ENCODE assay signal across 9 cellular contexts in the genomic region with DNA sequence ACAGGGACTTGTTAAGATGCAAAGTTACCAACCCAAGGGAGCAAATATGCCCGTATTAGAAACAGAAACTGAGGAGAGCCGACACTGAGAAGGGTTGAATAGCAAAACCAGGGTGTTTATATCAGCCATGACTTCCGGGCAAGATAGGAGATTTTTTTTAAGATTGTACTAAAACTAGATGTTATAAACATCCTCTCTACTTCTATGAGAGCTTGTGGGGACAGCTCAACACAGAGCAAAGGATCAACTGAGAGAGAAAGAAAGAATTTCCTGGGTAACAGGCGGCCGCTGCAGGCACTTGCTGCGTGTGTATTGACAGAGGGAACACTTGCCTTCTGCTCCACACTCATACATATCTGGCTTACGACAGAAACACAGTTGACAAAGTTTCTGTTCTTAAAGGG. TPM values are rescaled to one million over a fixed set of nuclear protein-coding genes. Genes with fewer than 3 reads are reported as not detected.
DNase-seq lines count a peak whose midpoint lies in the region; ATAC-seq and TF ChIP-seq lines count a peak whose summit lies in the region.
"Had no signal": no experiment of that assay in that cellular context is flagged by ENCODE, and none has a peak within 500 bp of the region (broad histone marks: within the 10 kb centered on the region; RNA-seq: fewer than 3 reads in every experiment).

No MANE protein-coding gene starts in this region.

- no peaks in the 10 kb centered on the region for H3K36me3 Mint-ChIP-seq in activated CD4-positive, alpha-beta memory T cell treated with anti-CD3 and anti-CD28 coated beads for 36 hours
- no peaks in the 10 kb centered on the region for H3K36me3 Mint-ChIP-seq in natural killer cell treated with Interleukin-12 subunit alpha and Interleukin-12 subunit beta and Interleukin-15 and Interleukin-18, amount 100 ng/mL, for 72 hours

- peak overlapping the region; percentile 86 for H3K27ac Mint-ChIP-seq in activated CD4-positive, alpha-beta memory T cell treated with anti-CD3 and anti-CD28 coated beads for 36 hours
- peak overlapping the region; percentile 33 to 34 for H3K27ac Mint-ChIP-seq in natural killer cell treated with Interleukin-12 subunit alpha and Interleukin-12 subunit beta and Interleukin-15 and Interleukin-18, amount 100 ng/mL, for 72 hours

- peaks cover 23% of the 10 kb centered on the region for H3K4me1 Mint-ChIP-seq in activated CD4-positive, alpha-beta memory T cell treated with anti-CD3 and anti-CD28 coated beads for 36 hours (ENCODE audit: low read depth)
- H3K4me1 Mint-ChIP-seq in natural killer cell treated with Interleukin-12 subunit alpha and Interleukin-12 subunit beta and Interleukin-15 and Interleukin-18, amount 100 ng/mL, for 72 hours (ENCODE audit: low read depth in 2 of 2): peaks cover 0 to 4% of the 10 kb centered on the region in 2 donors

- peak overlapping the region; percentile 69 for H3K4me3 Mint-ChIP-seq in activated CD4-positive, alpha-beta memory T cell treated with anti-CD3 and anti-CD28 coated beads for 36 hours
- H3K4me3 Mint-ChIP-seq in natural killer cell treated with Interleukin-12 subunit alpha and Interleukin-12 subunit beta and Interleukin-15 and Interleukin-18, amount 100 ng/mL, for 72 hours: peak overlapping the region; percentile 57

- H3K4me3 ChIP-seq in testis: no peak overlapping the region

- TF ChIP-seq POLR2A in testis (IDR thresholded peaks at IDR 0.05): no peak

- peaks cover 6% of the 10 kb centered on the region for H3K9me3 Mint-ChIP-seq in activated CD4-positive, alpha-beta memory T cell treated with anti-CD3 and anti-CD28 coated beads for 36 hours
- no peaks in the 10 kb centered on the region for H3K9me3 Mint-ChIP-seq in natural killer cell treated with Interleukin-12 subunit alpha and Interleukin-12 subunit beta and Interleukin-15 and Interleukin-18, amount 100 ng/mL, for 72 hours

- DNase-seq in activated CD4-positive, alpha-beta memory T cell treated with anti-CD3 and anti-CD28 coated beads for 36 hours: peak; percentile 17
- DNase-seq in natural killer cell treated with Interleukin-12 subunit alpha and Interleukin-12 subunit beta and Interleukin-15 and Interleukin-18, amount 100 ng/mL, for 72 hours (ENCODE audit: low spot score): no peak
- DNase-seq in CD1c-positive myeloid dendritic cell (ENCODE audit: extremely low spot score) (no peak), AML-193 (lab: John Stamatoyannopoulos, UW) (no peak), testis (no peak), NCI-H187 treated with DMSO at 0.1 percent for 48 hours (lab: John Stamatoyannopoulos, UW) (no peak)

- H3K27ac ChIP-seq in testis: no peak overlapping the region
- H3K27ac ChIP-seq: neutrophil had no signal

- no peak for TF ChIP-seq CTCF in testis (IDR thresholded peaks at IDR 0.05)

- H3K36me3 ChIP-seq in testis (ENCODE audit: low read depth, missing control alignments): no peaks in the 10 kb centered on the region
- H3K36me3 ChIP-seq: neutrophil had no signal

- H3K4me1 ChIP-seq in testis: no peaks in the 10 kb centered on the region

- no peaks in the 10 kb centered on the region for H3K9me3 ChIP-seq in testis
- H3K9me3 ChIP-seq: neutrophil had no signal

- ATAC-seq in GM18907 (IDR thresholded peaks at IDR 0.05; ENCODE audit: unreplicated experiment) (peak; percentile 60), HG02798 (IDR thresholded peaks at IDR 0.05; ENCODE audit: poor library complexity, unreplicated experiment) (peak; percentile 80)
- ATAC-seq in natural killer cell treated with Interleukin-12 subunit alpha and Interleukin-12 subunit beta and Interleukin-15 and Interleukin-18, amount 100 ng/mL, for 72 hours: peak in 1 of 2 donors; percentile 58

- CTCF ChIA-PET in activated CD4-positive, alpha-beta memory T cell treated with anti-CD3 and anti-CD28 coated beads for 36 hours (lab: Charles Lee): interaction anchor here (0.7 kb wide), 1 partner anchor 190 kb away, joined by 3 read pairs; no protein-coding TSS in a partner anchor

- intact Hi-C loops in activated CD4-positive, alpha-beta memory T cell treated with anti-CD3 and anti-CD28 coated beads for 36 hours (cut with micrococcal nuclease): loop anchor here (1.0 kb wide), 1 partner anchor 31 kb away; no protein-coding TSS in a partner anchor
- intact Hi-C loops in testis (cut with DNase I; ENCODE audit: low total_unique reads): no loop called here

- WGBS in testis, 2 donors: 82 to 84% methylated on average over 7 of the region's 7 CpGs

- POLR2A ChIA-PET in activated CD4-positive, alpha-beta memory T cell treated with anti-CD3 and anti-CD28 coated beads for 36 hours (lab: Charles Lee): interaction anchor here (1.5 kb wide), 1 partner anchor 48 kb away, joined by 3 read pairs; no protein-coding TSS in a partner anchor

- H3K27me3 ChIP-seq in testis: no peaks in the 10 kb centered on the region
- H3K27me3 ChIP-seq: neutrophil had no signal

- H3K27me3 Mint-ChIP-seq in activated CD4-positive, alpha-beta memory T cell treated with anti-CD3 and anti-CD28 coated beads for 36 hours: no peaks in the 10 kb centered on the region
- H3K27me3 Mint-ChIP-seq in natural killer cell treated with Interleukin-12 subunit alpha and Interleukin-12 subunit beta and Interleukin-15 and Interleukin-18, amount 100 ng/mL, for 72 hours: peaks cover 13 to 16% of the 10 kb centered on the region in 2 donors

RNA-seq across cellular contexts. Expression of a gene that starts 49.1 kb away (rescaled TPM):
- 10 to 100 TPM; 35.8 to 37.8 TPM for total RNA-seq in activated CD4-positive, alpha-beta memory T cell treated with anti-CD3 and anti-CD28 coated beads for 36 hours
- 10 to 100 TPM; 70.9 to 74.1 TPM for total RNA-seq in natural killer cell treated with Interleukin-12 subunit alpha and Interleukin-12 subunit beta and Interleukin-15 and Interleukin-18, amount 100 ng/mL, for 72 hours
- total RNA-seq in testis: 10 to 100 TPM; 55.4 to 68.5 TPM
- 44.8 TPM for polyA plus RNA-seq in testis (ENCODE audit: insufficient read depth, low read depth, low replicate concordance)
